8 cellular contexts compared by ENCODE assay signal in the genomic region with DNA sequence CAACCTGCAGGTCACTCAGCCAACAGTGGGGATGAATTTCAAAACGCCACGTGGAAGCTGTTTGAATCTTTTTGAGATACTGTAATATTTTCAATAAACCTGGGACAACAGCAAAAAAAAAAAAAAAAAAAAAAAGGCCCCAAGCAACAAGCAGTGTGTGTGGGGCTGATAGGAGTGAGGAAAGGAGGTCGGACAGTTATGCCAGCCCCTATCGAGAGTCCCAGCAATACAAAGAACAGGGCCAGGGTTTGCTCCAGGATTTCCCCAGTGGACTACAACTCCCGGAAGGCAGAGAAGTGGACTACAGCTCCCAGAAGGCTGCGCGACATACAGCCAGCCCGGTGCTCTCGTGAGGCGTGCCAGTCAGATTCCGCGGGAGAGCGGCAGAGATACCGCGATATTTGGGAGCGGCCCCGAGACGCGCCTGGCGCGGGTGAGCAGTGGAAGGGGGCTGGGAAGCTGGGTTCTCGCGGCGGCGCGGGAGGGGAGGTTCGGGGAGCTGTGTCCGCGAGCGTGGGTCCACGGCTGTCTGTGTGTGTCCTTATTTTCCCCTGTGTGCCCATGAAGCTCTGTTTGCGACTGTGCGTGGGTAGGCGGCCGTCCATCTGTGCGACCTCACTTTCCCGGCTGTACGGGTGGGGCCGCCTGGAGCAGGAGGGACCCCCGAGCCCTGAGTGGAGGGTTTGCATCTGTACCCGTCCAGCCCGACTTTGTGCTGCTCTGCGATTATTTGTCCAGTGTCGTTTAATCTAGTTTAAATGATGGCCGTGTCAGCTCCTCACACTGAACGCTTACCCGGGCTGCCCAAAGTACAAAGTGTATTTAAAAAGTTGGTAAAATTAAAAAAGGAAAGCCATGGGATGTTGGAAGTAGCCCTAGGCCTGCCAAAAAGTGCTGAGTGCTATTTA. TPM values are rescaled to one million over a fixed set of nuclear protein-coding genes. Genes with fewer than 3 reads are reported as not detected.
A peak's percentile ranks its signal among the peaks of the same experiment; 100 is the strongest.
DNase-seq lines count a peak whose midpoint lies in the region; ATAC-seq, FAIRE-seq and TF ChIP-seq lines count a peak whose summit lies in the region.

A gene with protein sequence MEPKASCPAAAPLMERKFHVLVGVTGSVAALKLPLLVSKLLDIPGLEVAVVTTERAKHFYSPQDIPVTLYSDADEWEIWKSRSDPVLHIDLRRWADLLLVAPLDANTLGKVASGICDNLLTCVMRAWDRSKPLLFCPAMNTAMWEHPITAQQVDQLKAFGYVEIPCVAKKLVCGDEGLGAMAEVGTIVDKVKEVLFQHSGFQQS (plus strand): TSS at position 397 of the 908 bp plus-strand sequence. CDS start 4,729 bp downstream, outside the sequence.

- in situ Hi-C loops in HepG2 (cut with HindIII; ENCODE audit: extremely low pct_ligation_motif_present, low pct_unique_long_range_greater_than_20kb), result no loop called here

- ATAC-seq in GM19397 (IDR thresholded peaks at IDR 0.05; ENCODE audit: unreplicated experiment) (peak; percentile 95), HG03571 (IDR thresholded peaks at IDR 0.05; ENCODE audit: unreplicated experiment) (peak; percentile 87), HepG2 (peak; percentile 98)

- H3K27ac ChIP-seq in C4-2B, result peak within 1 kb of the TSS; percentile 93
- H3K27ac ChIP-seq in HepG2 (ENCODE audit: extremely low read length, insufficient read depth, low read length), result peak within 1 kb of the TSS; percentile 80

- peaks cover 25% of the 10 kb centered on the region for H3K4me1 ChIP-seq in HepG2 (ENCODE audit: insufficient read depth, low read length)

- H3K79me2 ChIP-seq in HepG2 (ENCODE audit: insufficient read depth, low read length), result peaks cover 18% of the 10 kb centered on the region

- TF ChIP-seq POLR2A in HepG2 (IDR thresholded peaks at IDR 0.05; ENCODE audit: insufficient read depth in 1 of 2, low read depth in 2 of 2, low read length in 2 of 2), result peak; percentile 95 to 98

- TF ChIP-seq EP300 in HepG2 (IDR thresholded peaks at IDR 0.05; ENCODE audit: low read depth in 2 of 2, low read length in 2 of 2) (0 out of 4 replicates have a peak, but pooled peaks of 1 of the 2 experiments have one; percentile 37), HepG2 (CRISPR knock-in tag; IDR thresholded peaks at IDR 0.05; ENCODE audit: borderline replicate concordance) (no peak)

- H3K9me3 ChIP-seq in HepG2 (ENCODE audit: low read length), result no peaks in the 10 kb centered on the region

- no peaks in the 10 kb centered on the region for H4K20me1 ChIP-seq in HepG2 (ENCODE audit: insufficient read depth, low read length)

- no peak within 1 kb of the TSS for H2AFZ ChIP-seq in HepG2 (ENCODE audit: low read length)

- no peaks in the 10 kb centered on the region for H3K27me3 ChIP-seq in HepG2 (ENCODE audit: control insufficient read depth in 1 of 2, insufficient read depth in 2 of 2, low read length in 2 of 2)

- BruUV-seq in HepG2 (replicated peaks; lab: Mats Ljungman, UMichigan), result TSS peak; percentile 92

- intact Hi-C loops in HepG2 (cut with micrococcal nuclease; ENCODE audit: unreplicated experiment), result no loop called here

- peak; percentile 98 for FAIRE-seq in HepG2 (lab: Jason Lieb, UNC)

- peaks cover 0 to 5% of the 10 kb centered on the region in 2 experiments; a peak in 2 of 5 replicates for H3K36me3 ChIP-seq in HepG2 (replicated peaks in 1 of 2; ENCODE audit: control insufficient read depth in 1 of 2, insufficient read depth in 2 of 2, low read length in 2 of 2)

- DNase-seq in NCI-H82 (lab: John Stamatoyannopoulos, UW), result peak; percentile 99
- DNase-seq in activated CD4-positive, alpha-beta T cell treated with anti-CD3 and anti-CD28 coated beads, Interleukin-2, amount 50 U/mL, for 48 hours, result peak; percentile 93 to 96
- DNase-seq in dermis blood vessel endothelial cell, result peak; percentile 97
- DNase-seq in HepG2 (ENCODE audit: low spot score), result peak; percentile 94
- peak; percentile 93 for DNase-seq in stimulated activated CD4-positive, alpha-beta T cell treated with anti-CD3 and anti-CD28 coated beads, Interleukin-4, amount 100 ng/mL, for 1 hour

- peak within 1 kb of the TSS; percentile 77 for H3K4me2 ChIP-seq in HepG2 (ENCODE audit: low read depth, low read length)

- POLR2A ChIA-PET in HepG2 (lab: Yijun Ruan, JAX), result interaction anchor here (0.6 to 2.2 kb wide), 25 partner anchors 9 to 562 kb away, joined by 3 to 19 read pairs (median 4); a partner anchor contains a TSS

- peak; percentile 45 for TF ChIP-seq RAD21 in HepG2 (CRISPR knock-in tag; IDR thresholded peaks at IDR 0.05)

- H3K9ac ChIP-seq in HepG2 (ENCODE audit: insufficient read depth, low read depth, low read length), result peak within 1 kb of the TSS; percentile 97

- no peak for TF ChIP-seq CTCF in C4-2B (conservative IDR thresholded peaks at IDR 0.05)
- no peak for TF ChIP-seq CTCF in HepG2 (CRISPR knock-in tag; IDR thresholded peaks at IDR 0.05)

- 5% methylated on average over 11 of the region's 47 CpGs for WGBS in HepG2 (ENCODE audit: low lambda C conversion rate)

- peak within 1 kb of the TSS; percentile 87 to 95 (median 94) for H3K4me3 ChIP-seq in HepG2 (replicated peaks in 1 of 3; ENCODE audit: insufficient read depth in 1 of 3, low read depth in 2 of 3, low read length in 3 of 3)

- CTCF ChIA-PET in HepG2 (lab: Yijun Ruan, JAX; ENCODE audit: low intra/inter-chr PET ratio, low total read pairs), result no interaction called here

TF ChIP-seq in HepG2, 621 proteins besides CTCF, POLR2A, EP300 and RAD21 (continues in another document):
- TF ChIP-seq, protein P1, sequence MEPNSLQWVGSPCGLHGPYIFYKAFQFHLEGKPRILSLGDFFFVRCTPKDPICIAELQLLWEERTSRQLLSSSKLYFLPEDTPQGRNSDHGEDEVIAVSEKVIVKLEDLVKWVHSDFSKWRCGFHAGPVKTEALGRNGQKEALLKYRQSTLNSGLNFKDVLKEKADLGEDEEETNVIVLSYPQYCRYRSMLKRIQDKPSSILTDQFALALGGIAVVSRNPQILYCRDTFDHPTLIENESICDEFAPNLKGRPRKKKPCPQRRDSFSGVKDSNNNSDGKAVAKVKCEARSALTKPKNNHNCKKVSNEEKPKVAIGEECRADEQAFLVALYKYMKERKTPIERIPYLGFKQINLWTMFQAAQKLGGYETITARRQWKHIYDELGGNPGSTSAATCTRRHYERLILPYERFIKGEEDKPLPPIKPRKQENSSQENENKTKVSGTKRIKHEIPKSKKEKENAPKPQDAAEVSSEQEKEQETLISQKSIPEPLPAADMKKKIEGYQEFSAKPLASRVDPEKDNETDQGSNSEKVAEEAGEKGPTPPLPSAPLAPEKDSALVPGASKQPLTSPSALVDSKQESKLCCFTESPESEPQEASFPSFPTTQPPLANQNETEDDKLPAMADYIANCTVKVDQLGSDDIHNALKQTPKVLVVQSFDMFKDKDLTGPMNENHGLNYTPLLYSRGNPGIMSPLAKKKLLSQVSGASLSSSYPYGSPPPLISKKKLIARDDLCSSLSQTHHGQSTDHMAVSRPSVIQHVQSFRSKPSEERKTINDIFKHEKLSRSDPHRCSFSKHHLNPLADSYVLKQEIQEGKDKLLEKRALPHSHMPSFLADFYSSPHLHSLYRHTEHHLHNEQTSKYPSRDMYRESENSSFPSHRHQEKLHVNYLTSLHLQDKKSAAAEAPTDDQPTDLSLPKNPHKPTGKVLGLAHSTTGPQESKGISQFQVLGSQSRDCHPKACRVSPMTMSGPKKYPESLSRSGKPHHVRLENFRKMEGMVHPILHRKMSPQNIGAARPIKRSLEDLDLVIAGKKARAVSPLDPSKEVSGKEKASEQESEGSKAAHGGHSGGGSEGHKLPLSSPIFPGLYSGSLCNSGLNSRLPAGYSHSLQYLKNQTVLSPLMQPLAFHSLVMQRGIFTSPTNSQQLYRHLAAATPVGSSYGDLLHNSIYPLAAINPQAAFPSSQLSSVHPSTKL (CRISPR knock-in tag; IDR thresholded peaks at IDR 0.05), result peak; percentile 38; the same call in 1 of the 2 replicates
- TF ChIP-seq ARID2 (CRISPR knock-in tag; IDR thresholded peaks at IDR 0.05; ENCODE audit: borderline replicate concordance), result peak; percentile 67; the same call in 1 of the 2 replicates

RNA-seq across cellular contexts. Expression of the gene that starts here (rescaled TPM):
- total RNA-seq in dermis blood vessel endothelial cell (14.0 and 14.5 TPM in 2 replicates), HepG2 (2016; rRNA removed; fragmentation: Illumina TruSeq; extraction: Trizol) (9.9 and 12.3 TPM in 2 replicates)
- total RNA-seq in HepG2 (2016; cell fraction: cytosol; rRNA removed; fragmentation: Illumina TruSeq; extraction: Trizol; ENCODE audit: low read depth), result 4.1 and 6.1 TPM in 2 replicates
- total RNA-seq in HepG2 (2016; cell fraction: insoluble cytoplasmic fraction; rRNA removed; fragmentation: Illumina TruSeq; extraction: Trizol), result 12.0 and 13.0 TPM in 2 replicates
- 8.6 and 11.2 TPM in 2 replicates for total RNA-seq in HepG2 (2016; cell fraction: membrane; rRNA removed; fragmentation: Illumina TruSeq; extraction: Trizol)
- total RNA-seq in HepG2 (2016; cell fraction: nucleus; rRNA removed; fragmentation: Illumina TruSeq; extraction: Trizol), result 11.2 and 14.5 TPM in 2 replicates
- polyA plus RNA-seq in HepG2 (2011; rRNA removed), result 12.8 and 13.9 TPM in 2 replicates
- 12.1 and 15.8 TPM in 2 replicates for polyA plus RNA-seq in HepG2 (2011; cell fraction: cytosol; rRNA removed)
- 21.1 and 24.9 TPM in 2 replicates for polyA plus RNA-seq in HepG2 (2011; cell fraction: nucleus; rRNA removed)
- 5.4 and 7.5 TPM in 2 replicates for polyA plus RNA-seq in HepG2 (2012)
- 5.6 and 6.3 TPM in 2 replicates for polyA plus RNA-seq in HepG2 (2016; cell fraction: cytosol; fragmentation: Illumina TruSeq; extraction: Trizol; ENCODE audit: low read depth)
- polyA plus RNA-seq in HepG2 (2016; cell fraction: insoluble cytoplasmic fraction; fragmentation: Illumina TruSeq; extraction: Trizol; ENCODE audit: low read depth), result 12.3 and 13.4 TPM in 2 replicates
- 6.8 and 8.5 TPM in 2 replicates for polyA plus RNA-seq in HepG2 (2016; cell fraction: membrane; fragmentation: Illumina TruSeq; extraction: Trizol; ENCODE audit: low read depth)
- polyA plus RNA-seq in HepG2 (2016; cell fraction: nucleus; fragmentation: Illumina TruSeq; extraction: Trizol; ENCODE audit: insufficient read depth, low read depth), result 17.5 and 18.7 TPM in 2 replicates
- polyA minus RNA-seq in HepG2 (2011; rRNA and poly(A)+ RNA removed; ENCODE audit: low replicate concordance), result 42.6 and 47.0 TPM in 2 replicates
- polyA minus RNA-seq in HepG2 (2011; cell fraction: cytosol; rRNA and poly(A)+ RNA removed), result 2.5 and 4.8 TPM in 2 replicates
- 24.3 and 26.1 TPM in 2 replicates for polyA minus RNA-seq in HepG2 (2011; cell fraction: nucleus; rRNA and poly(A)+ RNA removed)

Comparison
In these comparisons a context has a peak if more than half of its experiments do, and no peak if none do; other contexts are left out.
1. Peak in every context shown above with its lines: DNase-seq, ATAC-seq, H3K4me3 ChIP-seq and H3K27ac ChIP-seq.